1 cellular context compared by ENCODE assay signal in genomic region chr16:86051376-86052114, GRCh38.
TF ChIP-seq lines count a peak whose summit lies in the region.

No MANE protein-coding gene starts in this region.

TF ChIP-seq in HEK293, 187 proteins besides CTCF, POLR2A, EP300 and RAD21 (continued from another document and continues in another):
- no peak for TF ChIP-seq BCL11A (tag by site-specific recombination; IDR thresholded peaks at IDR 0.05; ENCODE audit: low read depth)
- TF ChIP-seq GLI2 (tag by site-specific recombination; IDR thresholded peaks at IDR 0.05; ENCODE audit: borderline replicate concordance, low read depth), result no peak
- TF ChIP-seq BCL11B (tag by site-specific recombination; IDR thresholded peaks at IDR 0.05; ENCODE audit: low read depth), result no peak
- no peak for TF ChIP-seq ZSCAN18 (tag by site-specific recombination; IDR thresholded peaks at IDR 0.05)
- TF ChIP-seq ZNF621 (tag by site-specific recombination; IDR thresholded peaks at IDR 0.05), result no peak
- no peak for TF ChIP-seq ZNF26 (tag by site-specific recombination; IDR thresholded peaks at IDR 0.05)
- no peak for TF ChIP-seq ZNF529 (tag by site-specific recombination; IDR thresholded peaks at IDR 0.05; ENCODE audit: insufficient replicate concordance)
- TF ChIP-seq ZNF394 (tag by site-specific recombination; IDR thresholded peaks at IDR 0.05; ENCODE audit: borderline replicate concordance), result no peak
- no peak for TF ChIP-seq ZNF16 (tag by site-specific recombination; IDR thresholded peaks at IDR 0.05; ENCODE audit: low read depth)
- no peak for TF ChIP-seq ZNF596 (tag by site-specific recombination; IDR thresholded peaks at IDR 0.05)
- no peak for TF ChIP-seq EGR2 (tag by site-specific recombination; IDR thresholded peaks at IDR 0.05; ENCODE audit: low read depth)
- TF ChIP-seq ZNF423 (tag by site-specific recombination; IDR thresholded peaks at IDR 0.05), result no peak
- TF ChIP-seq ZNF266 (tag by site-specific recombination; IDR thresholded peaks at IDR 0.05; ENCODE audit: low read depth), result no peak
- 0 out of 2 replicates have a peak, but pooled peaks have one; percentile 32 for TF ChIP-seq ATF2 (tag by site-specific recombination; IDR thresholded peaks at IDR 0.05; ENCODE audit: low read depth)
- no peak for TF ChIP-seq RBAK (tag by site-specific recombination; IDR thresholded peaks at IDR 0.05)
- TF ChIP-seq ZNF175 (tag by site-specific recombination; IDR thresholded peaks at IDR 0.05), result no peak
- TF ChIP-seq ZIC2 (tag by site-specific recombination; IDR thresholded peaks at IDR 0.05), result peak; percentile 84
- no peak for TF ChIP-seq ZNF549 (tag by site-specific recombination; IDR thresholded peaks at IDR 0.05)
- TF ChIP-seq ZFP3 (tag by site-specific recombination; IDR thresholded peaks at IDR 0.05; ENCODE audit: low read depth), result no peak
- TF ChIP-seq YY1 (tag by site-specific recombination; IDR thresholded peaks at IDR 0.05), result no peak
- no peak for TF ChIP-seq ZNF221 (tag by site-specific recombination; IDR thresholded peaks at IDR 0.05; ENCODE audit: borderline replicate concordance)
- TF ChIP-seq ZNF677 (tag by site-specific recombination; IDR thresholded peaks at IDR 0.05), result no peak
- TF ChIP-seq IKZF3 (tag by site-specific recombination; IDR thresholded peaks at IDR 0.05), result peak; percentile 57
- TF ChIP-seq ZNF416 (tag by site-specific recombination; IDR thresholded peaks at IDR 0.05), result no peak
- no peak for TF ChIP-seq ZNF214 (tag by site-specific recombination; IDR thresholded peaks at IDR 0.05; ENCODE audit: borderline replicate concordance)
- TF ChIP-seq ZNF133 (tag by site-specific recombination; IDR thresholded peaks at IDR 0.05), result no peak
- TF ChIP-seq ZNF354C (tag by site-specific recombination; IDR thresholded peaks at IDR 0.05; ENCODE audit: borderline replicate concordance, low read depth), result no peak
- TF ChIP-seq ZNF701 (tag by site-specific recombination; IDR thresholded peaks at IDR 0.05), result no peak
- no peak for TF ChIP-seq INSM2 (tag by site-specific recombination; IDR thresholded peaks at IDR 0.05)
- TF ChIP-seq ZNF404 (tag by site-specific recombination; IDR thresholded peaks at IDR 0.05), result no peak
- TF ChIP-seq ZNF571 (tag by site-specific recombination; IDR thresholded peaks at IDR 0.05), result no peak
- TF ChIP-seq ZNF350 (tag by site-specific recombination; IDR thresholded peaks at IDR 0.05), result no peak
- TF ChIP-seq ZNF23 (tag by site-specific recombination; IDR thresholded peaks at IDR 0.05; ENCODE audit: borderline replicate concordance), result no peak
- no peak for TF ChIP-seq ZNF610 (tag by site-specific recombination; IDR thresholded peaks at IDR 0.05; ENCODE audit: borderline replicate concordance)
- TF ChIP-seq ZNF624 (tag by site-specific recombination; IDR thresholded peaks at IDR 0.05), result no peak
- no peak for TF ChIP-seq ZNF324 (tag by site-specific recombination; IDR thresholded peaks at IDR 0.05)
- no peak for TF ChIP-seq ZNF837 (tag by site-specific recombination; IDR thresholded peaks at IDR 0.05)
- TF ChIP-seq GFI1B (tag by site-specific recombination; IDR thresholded peaks at IDR 0.05), result 0 out of 2 replicates have a peak, but pooled peaks have one; percentile 18
- TF ChIP-seq TRIM28 (IDR thresholded peaks at IDR 0.05; ENCODE audit: borderline replicate concordance, low read length), result no peak
- TF ChIP-seq ZNF600 (tag by site-specific recombination; IDR thresholded peaks at IDR 0.05), result 0 out of 2 replicates have a peak, but pooled peaks have one; percentile 41
- no peak for TF ChIP-seq SALL2 (tag by site-specific recombination; IDR thresholded peaks at IDR 0.05; ENCODE audit: borderline replicate concordance)
- no peak for TF ChIP-seq ZNF449 (tag by site-specific recombination; IDR thresholded peaks at IDR 0.05)
- no peak for TF ChIP-seq ZNF433 (tag by site-specific recombination; IDR thresholded peaks at IDR 0.05; ENCODE audit: low read depth)
- no peak for TF ChIP-seq ZNF645 (tag by site-specific recombination; IDR thresholded peaks at IDR 0.05)
- TF ChIP-seq ZBTB20 (tag by site-specific recombination; IDR thresholded peaks at IDR 0.05), result peak; percentile 35; the same call in 1 of the 2 replicates
- TF ChIP-seq ZNF747 (tag by site-specific recombination; IDR thresholded peaks at IDR 0.05), result no peak
- TF ChIP-seq ZNF561 (tag by site-specific recombination; IDR thresholded peaks at IDR 0.05; ENCODE audit: borderline replicate concordance), result no peak; the same call in none of the 2 replicates
- no peak for TF ChIP-seq ZBTB10 (tag by site-specific recombination; IDR thresholded peaks at IDR 0.05)
- no peak for TF ChIP-seq ZNF302 (tag by site-specific recombination; IDR thresholded peaks at IDR 0.05; ENCODE audit: low read depth)
- TF ChIP-seq PRDM1 (tag by site-specific recombination; IDR thresholded peaks at IDR 0.05), result no peak
- no peak for TF ChIP-seq YY2 (tag by site-specific recombination; IDR thresholded peaks at IDR 0.05)
- TF ChIP-seq ZBTB17 (tag by site-specific recombination; IDR thresholded peaks at IDR 0.05), result peak; percentile 60
- TF ChIP-seq ZNF792 (tag by site-specific recombination; IDR thresholded peaks at IDR 0.05), result no peak
- 0 out of 2 replicates have a peak, but pooled peaks have one; percentile 33 for TF ChIP-seq ZNF629 (tag by site-specific recombination; IDR thresholded peaks at IDR 0.05)
- no peak for TF ChIP-seq ZNF585B (tag by site-specific recombination; IDR thresholded peaks at IDR 0.05)
- TF ChIP-seq ZNF362 (tag by site-specific recombination; IDR thresholded peaks at IDR 0.05), result no peak
- no peak for TF ChIP-seq TCF7L2 (IDR thresholded peaks at IDR 0.05; ENCODE audit: borderline replicate concordance, low read depth, low read length)
- TF ChIP-seq ZBTB6 (tag by site-specific recombination; IDR thresholded peaks at IDR 0.05), result no peak
- TF ChIP-seq ZNF623 (tag by site-specific recombination; IDR thresholded peaks at IDR 0.05), result no peak
- TF ChIP-seq ZSCAN30 (tag by site-specific recombination; IDR thresholded peaks at IDR 0.05), result no peak
- no peak for TF ChIP-seq ZNF501 (tag by site-specific recombination; IDR thresholded peaks at IDR 0.05)
- TF ChIP-seq ZNF112 (tag by site-specific recombination; IDR thresholded peaks at IDR 0.05), result no peak
